Comparison of ENCODE assay signal across 1 cellular context in the genomic region with DNA sequence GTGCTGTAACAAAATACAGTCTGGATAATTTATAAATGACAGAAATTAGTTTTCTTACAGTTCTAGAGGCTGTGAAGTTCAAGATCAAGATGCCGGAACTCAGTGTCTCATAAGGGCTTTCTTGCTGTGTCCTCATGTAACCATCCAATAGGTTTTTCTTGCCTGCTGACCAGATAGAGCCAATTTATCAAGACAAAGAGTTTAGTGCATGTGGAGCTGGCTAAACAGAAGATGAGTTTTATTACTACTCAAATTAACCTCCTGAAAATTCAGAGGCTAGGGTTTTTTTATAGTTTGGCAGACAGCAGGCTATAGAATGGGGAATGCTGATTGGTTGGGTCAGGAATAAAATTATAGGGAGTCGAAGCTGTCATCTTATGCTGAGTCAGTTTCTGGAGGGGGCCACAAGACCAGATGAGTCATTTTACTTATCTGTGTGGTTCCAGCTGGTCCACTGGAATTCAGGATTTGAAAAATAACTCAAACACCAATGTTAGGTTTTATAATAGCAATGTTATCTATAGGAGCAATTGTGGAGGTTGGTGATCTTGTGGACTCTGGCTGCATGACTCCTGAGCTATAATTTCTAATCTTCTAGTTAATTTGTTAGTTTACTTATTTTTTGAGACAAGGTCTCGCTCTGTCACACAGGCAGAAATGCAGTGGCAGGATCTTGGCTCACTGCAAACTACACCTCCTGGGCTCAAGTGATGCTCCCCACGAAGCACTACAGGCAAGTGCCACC.
TF ChIP-seq lines count a peak whose summit lies in the region.

No MANE protein-coding gene starts in this region.

TF ChIP-seq in K562, 482 proteins besides CTCF, POLR2A, EP300 and RAD21 (continued from another document):
- TF ChIP-seq, protein P1, sequence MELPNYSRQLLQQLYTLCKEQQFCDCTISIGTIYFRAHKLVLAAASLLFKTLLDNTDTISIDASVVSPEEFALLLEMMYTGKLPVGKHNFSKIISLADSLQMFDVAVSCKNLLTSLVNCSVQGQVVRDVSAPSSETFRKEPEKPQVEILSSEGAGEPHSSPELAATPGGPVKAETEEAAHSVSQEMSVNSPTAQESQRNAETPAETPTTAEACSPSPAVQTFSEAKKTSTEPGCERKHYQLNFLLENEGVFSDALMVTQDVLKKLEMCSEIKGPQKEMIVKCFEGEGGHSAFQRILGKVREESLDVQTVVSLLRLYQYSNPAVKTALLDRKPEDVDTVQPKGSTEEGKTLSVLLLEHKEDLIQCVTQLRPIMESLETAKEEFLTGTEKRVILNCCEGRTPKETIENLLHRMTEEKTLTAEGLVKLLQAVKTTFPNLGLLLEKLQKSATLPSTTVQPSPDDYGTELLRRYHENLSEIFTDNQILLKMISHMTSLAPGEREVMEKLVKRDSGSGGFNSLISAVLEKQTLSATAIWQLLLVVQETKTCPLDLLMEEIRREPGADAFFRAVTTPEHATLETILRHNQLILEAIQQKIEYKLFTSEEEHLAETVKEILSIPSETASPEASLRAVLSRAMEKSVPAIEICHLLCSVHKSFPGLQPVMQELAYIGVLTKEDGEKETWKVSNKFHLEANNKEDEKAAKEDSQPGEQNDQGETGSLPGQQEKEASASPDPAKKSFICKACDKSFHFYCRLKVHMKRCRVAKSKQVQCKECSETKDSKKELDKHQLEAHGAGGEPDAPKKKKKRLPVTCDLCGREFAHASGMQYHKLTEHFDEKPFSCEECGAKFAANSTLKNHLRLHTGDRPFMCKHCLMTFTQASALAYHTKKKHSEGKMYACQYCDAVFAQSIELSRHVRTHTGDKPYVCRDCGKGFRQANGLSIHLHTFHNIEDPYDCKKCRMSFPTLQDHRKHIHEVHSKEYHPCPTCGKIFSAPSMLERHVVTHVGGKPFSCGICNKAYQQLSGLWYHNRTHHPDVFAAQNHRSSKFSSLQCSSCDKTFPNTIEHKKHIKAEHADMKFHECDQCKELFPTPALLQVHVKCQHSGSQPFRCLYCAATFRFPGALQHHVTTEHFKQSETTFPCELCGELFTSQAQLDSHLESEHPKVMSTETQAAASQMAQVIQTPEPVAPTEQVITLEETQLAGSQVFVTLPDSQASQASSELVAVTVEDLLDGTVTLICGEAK (IDR thresholded peaks at IDR 0.05) = no peak
- TF ChIP-seq, protein P1 (CRISPR knock-in tag; IDR thresholded peaks at IDR 0.05) = no peak
- peak; percentile 88 for TF ChIP-seq ATF7 (IDR thresholded peaks at IDR 0.05)
- 0 out of 4 replicates have a peak, but pooled peaks of 1 of the 2 experiments have one; percentile 31 for TF ChIP-seq NONO (IDR thresholded peaks at IDR 0.05; ENCODE audit: low read depth in 2 of 2, low read length in 1 of 2)
- TF ChIP-seq MYC (IDR thresholded peaks at IDR 0.05; ENCODE audit: low read depth, low read length) = peak; percentile 35; the same call in 1 of the 2 replicates
- TF ChIP-seq MYC (CRISPR knock-in tag; IDR thresholded peaks at IDR 0.05; ENCODE audit: borderline replicate concordance, low read depth) = no peak
- no peak for TF ChIP-seq ZNF436 (CRISPR knock-in tag; IDR thresholded peaks at IDR 0.05)
- no peak for TF ChIP-seq POLR2B (IDR thresholded peaks at IDR 0.05; ENCODE audit: low read depth, partially characterized antibody)
- TF ChIP-seq HDAC3 (IDR thresholded peaks at IDR 0.05; ENCODE audit: borderline replicate concordance, partially characterized antibody) = peak; percentile 94
- no peak for TF ChIP-seq FIP1L1 (IDR thresholded peaks at IDR 0.05; ENCODE audit: low read depth, low read length, poor library complexity, severe bottlenecking)
- TF ChIP-seq RAD51 (IDR thresholded peaks at IDR 0.05; ENCODE audit: borderline replicate concordance, low read depth) = peak; percentile 19; the same call in 1 of the 2 replicates
